ENCODE assay signal across 4 cellular contexts in genomic region chr19:54181894-54182293, GRCh38. TPM values are rescaled to one million over a fixed set of nuclear protein-coding genes. Genes with fewer than 3 reads are reported as not detected.
"Had no signal": no experiment of that assay in that cellular context is flagged by ENCODE, and none has a peak within 500 bp of the region (broad histone marks: within the 10 kb centered on the region; RNA-seq: fewer than 3 reads in every experiment).

No MANE protein-coding gene starts in this region.

RNA-seq across cellular contexts. Expression of gene TMC4, which starts 8.9 kb away (rescaled TPM):
- total RNA-seq: OCI-LY7, RPMI7951, SJCRH30, SK-MEL-5 had no signal
